In genomic region chr16:87380403-87380802, GRCh38 we compare ENCODE assay signal across 13 cellular contexts. TPM values are rescaled to one million over a fixed set of nuclear protein-coding genes. Genes with fewer than 3 reads are reported as not detected.
DNase-seq lines count a peak whose midpoint lies in the region; ATAC-seq and TF ChIP-seq lines count a peak whose summit lies in the region.
"Had no signal": no experiment of that assay in that cellular context is flagged by ENCODE, and none has a peak within 500 bp of the region (broad histone marks: within the 10 kb centered on the region; RNA-seq: fewer than 3 reads in every experiment).

No MANE protein-coding gene starts in this region.

- no peaks in the 10 kb centered on the region for H3K27me3 ChIP-seq in mammary epithelial cell (ENCODE audit: insufficient read depth, low read length)
- H3K27me3 ChIP-seq in right lobe of liver, result no peaks in the 10 kb centered on the region
- H3K27me3 ChIP-seq in tibial nerve, result no peaks in the 10 kb centered on the region

- H3K9ac ChIP-seq in mammary epithelial cell (ENCODE audit: insufficient read depth, low read length), result no peak overlapping the region

- BruUV-seq in MCF 10A (replicated peaks; lab: Mats Ljungman, UMichigan) (no TSS peak), mammary epithelial cell (replicated peaks; lab: Mats Ljungman, UMichigan) (no TSS peak)

- TF ChIP-seq POLR2A in right lobe of liver (IDR thresholded peaks at IDR 0.05), result no peak
- no peak for TF ChIP-seq POLR2A in tibial nerve (IDR thresholded peaks at IDR 0.05)

- peaks cover 80% of the 10 kb centered on the region for H3K79me2 ChIP-seq in mammary epithelial cell (ENCODE audit: insufficient read depth, low read length)

- no peaks in the 10 kb centered on the region for H3K27me3 Mint-ChIP-seq in MCF 10A (ENCODE audit: insufficient read depth, unreplicated experiment)
- peaks cover 2% of the 10 kb centered on the region for H3K27me3 Mint-ChIP-seq in activated T-helper 1 cell treated with anti-CD3 and anti-CD28 coated beads, Interleukin-12 subunit alpha, Interleukin-12 subunit beta, Interleukin-2, Interleukin-4 antibody, amounts not matched to agents 30 ng/mL and 10 ng/mL and 1 ng/mL, durations not matched to agents 14 hours and 24 hours and 36 hours (ENCODE audit: insufficient read depth)

- H3K9me3 ChIP-seq in mammary epithelial cell (replicated peaks; ENCODE audit: insufficient read depth, low read length) (no peaks in the 10 kb centered on the region), right lobe of liver (no peaks in the 10 kb centered on the region), tibial nerve (no peaks in the 10 kb centered on the region)

- no peak for TF ChIP-seq CTCF in MCF 10A (IDR thresholded peaks at IDR 0.05; ENCODE audit: unreplicated experiment)
- no peak for TF ChIP-seq CTCF in mammary epithelial cell (conservative IDR thresholded peaks at IDR 0.05 in 1 of 2, IDR thresholded peaks at IDR 0.05 in 1 of 2; ENCODE audit: extremely low read depth in 1 of 2, insufficient read depth in 1 of 2, low read depth in 1 of 2, low read length in 2 of 2)
- TF ChIP-seq CTCF in right lobe of liver (IDR thresholded peaks at IDR 0.05), result no peak
- TF ChIP-seq CTCF in tibial nerve (IDR thresholded peaks at IDR 0.05), result no peak

- no peak overlapping the region for H3K4me2 ChIP-seq in mammary epithelial cell (ENCODE audit: insufficient read depth, low read depth, low read length)

- peaks cover 16% of the 10 kb centered on the region for H3K4me1 Mint-ChIP-seq in MCF 10A (ENCODE audit: insufficient read depth, unreplicated experiment)
- H3K4me1 Mint-ChIP-seq in activated T-helper 1 cell treated with anti-CD3 and anti-CD28 coated beads, Interleukin-12 subunit alpha, Interleukin-12 subunit beta, Interleukin-2, Interleukin-4 antibody, amounts not matched to agents 30 ng/mL and 10 ng/mL and 1 ng/mL, durations not matched to agents 14 hours and 24 hours and 36 hours (ENCODE audit: low read depth), result peaks cover 39% of the 10 kb centered on the region

- H3K4me3 ChIP-seq in mammary epithelial cell (replicated peaks in 1 of 3; ENCODE audit: insufficient read depth in 1 of 3, low read depth in 2 of 3, low read length in 3 of 3) (no peak overlapping the region), right lobe of liver (peak overlapping the region in 2 of 3 donors; percentile 73 to 85), tibial nerve (peak overlapping the region in 1 of 4 donors; percentile 98)

- H3K36me3 Mint-ChIP-seq in MCF 10A (ENCODE audit: insufficient read depth, unreplicated experiment), result peaks cover 20% of the 10 kb centered on the region
- H3K36me3 Mint-ChIP-seq in activated T-helper 1 cell treated with anti-CD3 and anti-CD28 coated beads, Interleukin-12 subunit alpha, Interleukin-12 subunit beta, Interleukin-2, Interleukin-4 antibody, amounts not matched to agents 30 ng/mL and 10 ng/mL and 1 ng/mL, durations not matched to agents 14 hours and 24 hours and 36 hours (ENCODE audit: low read depth), result peaks cover 8% of the 10 kb centered on the region
- H3K36me3 Mint-ChIP-seq: naive B cell had no signal

- no peaks in the 10 kb centered on the region for H3K9me3 Mint-ChIP-seq in MCF 10A (ENCODE audit: unreplicated experiment)
- H3K9me3 Mint-ChIP-seq in activated T-helper 1 cell treated with anti-CD3 and anti-CD28 coated beads, Interleukin-12 subunit alpha, Interleukin-12 subunit beta, Interleukin-2, Interleukin-4 antibody, amounts not matched to agents 30 ng/mL and 10 ng/mL and 1 ng/mL, durations not matched to agents 14 hours and 24 hours and 36 hours, result no peaks in the 10 kb centered on the region

- intact Hi-C loops in MCF 10A (cut with micrococcal nuclease) (no loop called here), mammary epithelial cell (cut with micrococcal nuclease) (loop anchor here (5.0 to 10.0 kb wide), 2 partner anchors 716 to 1633 kb away; no protein-coding TSS in a partner anchor), right lobe of liver (cut with DNase I) (no loop called here)
- intact Hi-C loops in activated T-helper 1 cell treated with anti-CD3 and anti-CD28 coated beads, Interleukin-12 subunit alpha, Interleukin-12 subunit beta, Interleukin-2, Interleukin-4 antibody, amounts not matched to agents 30 ng/mL and 10 ng/mL and 1 ng/mL, durations not matched to agents 14 hours and 24 hours and 36 hours (cut with micrococcal nuclease), result loop anchor here (2.0 to 10.0 kb wide), 3 partner anchors 14 to 1284 kb away; partner anchors contain the start of gene MVD

- peak overlapping the region; percentile 88 for H3K4me3 Mint-ChIP-seq in MCF 10A (ENCODE audit: unreplicated experiment)
- peak overlapping the region; percentile 89 for H3K4me3 Mint-ChIP-seq in activated T-helper 1 cell treated with anti-CD3 and anti-CD28 coated beads, Interleukin-12 subunit alpha, Interleukin-12 subunit beta, Interleukin-2, Interleukin-4 antibody, amounts not matched to agents 30 ng/mL and 10 ng/mL and 1 ng/mL, durations not matched to agents 14 hours and 24 hours and 36 hours

- dilution Hi-C loops in mammary epithelial cell (cut with HindIII; ENCODE audit: low sequenced_read_pairs), result loop anchor here (10.0 kb wide), 1 partner anchor 826 kb away; the partner anchor contains the start of gene MTHFSD

- H3K27ac Mint-ChIP-seq in MCF 10A (ENCODE audit: low read depth, unreplicated experiment), result peak overlapping the region; percentile 39
- peak overlapping the region; percentile 91 for H3K27ac Mint-ChIP-seq in activated T-helper 1 cell treated with anti-CD3 and anti-CD28 coated beads, Interleukin-12 subunit alpha, Interleukin-12 subunit beta, Interleukin-2, Interleukin-4 antibody, amounts not matched to agents 30 ng/mL and 10 ng/mL and 1 ng/mL, durations not matched to agents 14 hours and 24 hours and 36 hours

- in situ Hi-C loops in mammary epithelial cell (cut with MboI; ENCODE audit: low sequenced_read_pairs in 2 of 2), result loop anchor here in 1 of 2 donors (25.0 kb wide), 1 partner anchor 818 kb away; the partner anchor contains the start of genes FOXC2 and MTHFSD

- H3K36me3 ChIP-seq in mammary epithelial cell (ENCODE audit: insufficient read depth, low read length) (no peaks in the 10 kb centered on the region), right lobe of liver (no peaks in the 10 kb centered on the region), tibial nerve (no peaks in the 10 kb centered on the region)

- peaks cover 33% of the 10 kb centered on the region for H3K4me1 ChIP-seq in mammary epithelial cell (ENCODE audit: insufficient read depth, low read length)
- H3K4me1 ChIP-seq in right lobe of liver, result peaks cover 0 to 56% (median 20%) of the 10 kb centered on the region in 4 donors
- H3K4me1 ChIP-seq in tibial nerve, result peaks cover 0 to 63% (median 47%) of the 10 kb centered on the region in 4 donors

- H4K20me1 ChIP-seq in mammary epithelial cell (ENCODE audit: insufficient read depth, low read length), result no peaks in the 10 kb centered on the region

- POLR2A ChIA-PET in MCF 10A (lab: Yijun Ruan, JAX), result interaction anchor here (0.7 to 4.8 kb wide), 3 partner anchors 13 to 70 kb away, joined by 3 to 101 read pairs (median 69); partner anchors contain the start of genes C16orf95 and MAP1LC3B

- no peak overlapping the region for H2AFZ ChIP-seq in mammary epithelial cell (ENCODE audit: low read depth, low read length)

- ATAC-seq in right lobe of liver, result no peak

- DNase-seq in MCF 10A (ENCODE audit: unreplicated experiment), result no peak
- DNase-seq in mammary epithelial cell, result no peak
- no peak for DNase-seq in activated T-helper 1 cell treated with anti-CD3 and anti-CD28 coated beads, Interleukin-12 subunit alpha, Interleukin-12 subunit beta, Interleukin-2, Interleukin-4 antibody, amounts not matched to agents 30 ng/mL and 10 ng/mL and 1 ng/mL, durations not matched to agents 14 hours and 24 hours and 36 hours (ENCODE audit: low spot score)
- no peak for DNase-seq in right lobe of liver
- DNase-seq in tibial nerve (ENCODE audit: low spot score in 2 of 2), result no peak
- DNase-seq in activated gamma-delta T cell treated with Interleukin-2 at 50 U/mL for 16 hours, result no peak
- DNase-seq in NOMO-1 treated with dmso at 0.1 percent for 144 hours (lab: John Stamatoyannopoulos, UW; ENCODE audit: unreplicated experiment), result no peak
- no peak for DNase-seq in DMS 273 treated with DMSO at 0.1 percent for 48 hours (lab: John Stamatoyannopoulos, UW)
- DNase-seq: activated CD4-positive, alpha-beta T cell treated with anti-CD3 and anti-CD28 coated beads, Interleukin-2, amount 50 U/mL, for 48 hours; KBM-7; naive B cell; NCI-H345; stimulated activated CD4-positive, alpha-beta T cell treated with anti-CD3 and anti-CD28 coated beads, Interleukin-4, amount 100 ng/mL, for 1 hour had no signal

- TF ChIP-seq EP300 in tibial nerve (IDR thresholded peaks at IDR 0.05), result no peak

- CTCF ChIA-PET in MCF 10A (lab: Yijun Ruan, JAX) (interaction anchor here (1.2 kb wide), 1 partner anchor 15 kb away, joined by 3 read pairs; no protein-coding TSS in a partner anchor), mammary epithelial cell (lab: Charles Lee; ENCODE audit: low non-redundant PET) (no interaction called here)

- H3K27ac ChIP-seq in mammary epithelial cell (ENCODE audit: insufficient read depth, low read depth, low read length) (no peak overlapping the region), right lobe of liver (peak overlapping the region; percentile 44 to 85 (median 68)), tibial nerve (peak overlapping the region; percentile 13 to 96 (median 92))

- 90% methylated on average over 10 of the region's 10 CpGs for WGBS in mammary epithelial cell (ENCODE audit: low coverage, missing lambda C conversion rate)
- 70% methylated on average over 9 of the region's 10 CpGs for WGBS in right lobe of liver (ENCODE audit: insufficient coverage, low coverage, low lambda C conversion rate, missing lambda C conversion rate)
- 77 to 82% methylated on average over 10 of the region's 10 CpGs for WGBS in tibial nerve, 2 donors

RNA-seq across cellular contexts. Expression of gene FBXO31, which starts 3.2 kb away (rescaled TPM):
- total RNA-seq in MCF 10A (2022) (43.2 and 53.9 TPM in 2 replicates), mammary epithelial cell (10 to 100 TPM; 31.2 to 36.1 TPM), right lobe of liver (10 to 100 TPM; 20.6 to 56.9 (median 31.1) TPM), tibial nerve (100 to 1,000 TPM in 3 of 4 donors, 10 to 100 TPM in 1; 89.4 to 241 (median 147) TPM)
- polyA plus RNA-seq in mammary epithelial cell, result 14.5 TPM
- 25.3 TPM for polyA minus RNA-seq in mammary epithelial cell
- 40.7 and 41.3 TPM in 2 replicates for total RNA-seq in activated T-helper 1 cell treated with anti-CD3 and anti-CD28 coated beads, Interleukin-12 subunit alpha, Interleukin-12 subunit beta, Interleukin-2, Interleukin-4 antibody, amounts not matched to agents 30 ng/mL and 10 ng/mL and 1 ng/mL, durations not matched to agents 14 hours and 24 hours and 36 hours

RNA-seq across cellular contexts. Expression of gene MAP1LC3B, which starts 11.7 kb away (rescaled TPM):
- total RNA-seq in MCF 10A (2022), result 271 and 348 TPM in 2 replicates
- total RNA-seq in mammary epithelial cell, result 100 to 1,000 TPM in 1 of 2 donors, 10 to 100 TPM in 1; 78.5 to 104 TPM
- polyA plus RNA-seq in mammary epithelial cell, result 17.9 TPM
- polyA minus RNA-seq in mammary epithelial cell, result 48.4 TPM
- 39.9 and 40.8 TPM in 2 replicates for total RNA-seq in activated T-helper 1 cell treated with anti-CD3 and anti-CD28 coated beads, Interleukin-12 subunit alpha, Interleukin-12 subunit beta, Interleukin-2, Interleukin-4 antibody, amounts not matched to agents 30 ng/mL and 10 ng/mL and 1 ng/mL, durations not matched to agents 14 hours and 24 hours and 36 hours
- 10 to 100 TPM; 16.5 to 48.8 (median 25.6) TPM for total RNA-seq in right lobe of liver
- 10 to 100 TPM; 60.9 to 78.1 (median 68.2) TPM for total RNA-seq in tibial nerve

Comparison
In these comparisons a context has a peak if more than half of its experiments do, and no peak if none do; other contexts are left out.
1. intact Hi-C loops: an anchor here in mammary epithelial cell (5.0 to 10.0 kb wide) and activated T-helper 1 cell treated with anti-CD3 and anti-CD28 coated beads, Interleukin-12 subunit alpha, Interleukin-12 subunit beta, Interleukin-2, Interleukin-4 antibody, amounts not matched to agents 30 ng/mL and 10 ng/mL and 1 ng/mL, durations not matched to agents 14 hours and 24 hours and 36 hours (2.0 to 10.0 kb wide); none called in MCF 10A and right lobe of liver.
2. H3K4me3 ChIP-seq: peak in right lobe of liver (2 of 3); none in mammary epithelial cell (0 of 3).